ENCODE assay signal across 27 cellular contexts in genomic region chr1:169472759-169473158, GRCh38.
"Had no signal": no experiment of that assay in that cellular context is flagged by ENCODE, and none has a peak within 500 bp of the region (broad histone marks: within the 10 kb centered on the region; RNA-seq: fewer than 3 reads in every experiment).

No MANE protein-coding gene starts in this region.

- H3K27me3 ChIP-seq: gastrocnemius medialis, neural progenitor cell, right atrium auricular region, suprapubic skin, transverse colon, upper lobe of right lung, uterus had no signal

- H3K9ac ChIP-seq: neural progenitor cell, parathyroid adenoma had no signal

- H3K4me2 ChIP-seq: neural progenitor cell, smooth muscle cell had no signal

- H3K4me1 ChIP-seq: parathyroid adenoma, right atrium auricular region, suprapubic skin, transverse colon, upper lobe of right lung, uterus had no signal

- H3K79me2 ChIP-seq: parathyroid adenoma had no signal

- ATAC-seq: esophagus mucosa; gastrocnemius medialis; left lobe of liver; mucosa of descending colon; sciatic nerve; stimulated activated naive CD8-positive, alpha-beta T cell treated with anti-CD3 and anti-CD28 coated beads, Interleukin-15, amount 100 ng/mL, for 72 hours had no signal

- H2AFZ ChIP-seq: neural progenitor cell, parathyroid adenoma had no signal

- H3K9me3 ChIP-seq: gastrocnemius medialis, mucosa of descending colon, right atrium auricular region, suprapubic skin, transverse colon, upper lobe of right lung, uterus had no signal

- H3K27ac ChIP-seq: epithelial cell of prostate, neural progenitor cell, parathyroid adenoma, right atrium auricular region, suprapubic skin, transverse colon, upper lobe of right lung, uterus had no signal

- H3K36me3 ChIP-seq: neural progenitor cell, uterus had no signal

- DNase-seq: effector CD8-positive, alpha-beta T cell; endodermal cell; foreskin fibroblast; gastrocnemius medialis; head of caudate nucleus; kidney; mesenchymal stem cell; mucosa of descending colon; naive B cell; stimulated activated CD4-positive, alpha-beta T cell treated with anti-CD3 and anti-CD28 coated beads, Interleukin-12 subunit alpha, Interleukin-12 subunit beta, amount 100 ng/mL, for 4 hours; stimulated activated CD4-positive, alpha-beta T cell treated with anti-CD3 and anti-CD28 coated beads, Interleukin-1b, Interleukin-23, amount 100 ng/mL, for 48 hours; stimulated activated CD4-positive, alpha-beta T cell treated with anti-CD3 and anti-CD28 coated beads, Interleukin-4, amount 100 ng/mL, for 1 hour; stimulated activated CD8-positive, alpha-beta memory T cell treated with anti-CD3 and anti-CD28 coated beads, Interleukin-4, amount 100 ng/mL, for 48 hours; stimulated activated naive CD4-positive, alpha-beta T cell; stimulated activated naive CD8-positive, alpha-beta T cell treated with anti-CD3 and anti-CD28 coated beads, Interleukin-15, amount 100 ng/mL, for 72 hours; transverse colon; upper lobe of right lung; uterus had no signal

- H3K4me3 ChIP-seq: gastrocnemius medialis, mucosa of descending colon, neural progenitor cell, right atrium auricular region, smooth muscle cell, suprapubic skin, transverse colon, upper lobe of right lung, uterus had no signal
